Comparison of ENCODE assay signal across 19 cellular contexts in the genomic region with DNA sequence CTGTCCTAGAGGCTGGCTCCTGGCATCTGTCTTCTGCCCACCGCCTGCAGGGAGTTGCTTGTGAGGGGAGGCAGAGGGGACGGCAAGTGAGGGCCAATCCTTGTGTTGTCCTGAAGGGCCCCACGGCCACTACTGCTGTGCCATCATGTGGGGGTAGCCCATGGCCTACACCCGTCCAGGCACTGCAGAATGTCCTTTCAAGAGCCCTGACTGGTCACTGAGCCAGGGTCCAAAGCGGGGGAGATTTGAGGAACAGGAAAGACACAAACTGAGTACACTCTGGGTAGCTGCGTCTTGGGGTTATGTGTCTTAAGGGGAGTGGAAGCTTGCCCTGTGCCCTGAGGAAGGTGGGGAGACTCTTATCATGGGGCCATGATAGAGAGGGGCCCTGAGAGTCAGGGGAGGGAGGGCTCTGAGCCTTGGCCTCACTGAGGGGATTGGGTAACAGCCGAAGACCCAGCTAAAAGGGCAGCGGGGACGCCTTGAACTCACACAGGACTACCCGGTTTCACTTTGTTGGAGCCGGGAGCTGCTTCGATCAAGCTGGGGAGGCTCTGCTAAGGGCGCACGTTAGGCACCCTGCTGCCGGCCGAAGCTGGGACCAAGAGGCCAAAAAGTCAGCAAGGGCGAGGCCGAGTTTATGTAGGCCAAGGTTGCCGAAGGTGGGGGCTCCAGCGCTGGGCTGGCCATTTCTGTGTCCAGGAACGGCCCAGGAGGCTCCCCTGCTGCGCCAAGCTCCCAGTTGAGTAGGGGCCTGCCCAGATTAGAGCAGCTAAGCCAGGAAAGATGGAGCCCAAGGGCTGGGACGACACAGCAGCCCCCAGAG. TPM values are rescaled to one million over a fixed set of nuclear protein-coding genes. Genes with fewer than 3 reads are reported as not detected.
DNase-seq lines count a peak whose midpoint lies in the region; ATAC-seq and TF ChIP-seq lines count a peak whose summit lies in the region.
"Had no signal": no experiment of that assay in that cellular context is flagged by ENCODE, and none has a peak within 500 bp of the region (broad histone marks: within the 10 kb centered on the region; RNA-seq: fewer than 3 reads in every experiment).

No MANE protein-coding gene starts in this region.

- H3K27ac ChIP-seq in Panc1 (ENCODE audit: low read length) (peak overlapping the region; percentile 88), hepatocyte (no peak overlapping the region), skeletal muscle tissue (ENCODE audit: low read depth, low read length) (peak overlapping the region; percentile 38)
- H3K27ac ChIP-seq: coronary artery had no signal

- intact Hi-C loops in Panc1 (cut with micrococcal nuclease; ENCODE audit: unreplicated experiment), result no loop called here

- peak overlapping the region; percentile 67 for H3K4me2 ChIP-seq in hepatocyte

- POLR2A ChIA-PET in Panc1 (lab: Charles Lee), result no interaction called here

- in situ Hi-C loops in Panc1 (cut with HindIII; ENCODE audit: low pct_unique_long_range_greater_than_20kb, low sequenced_read_pairs), result no loop called here

- H3K4me1 ChIP-seq in Panc1 (ENCODE audit: control insufficient read depth, insufficient read depth, low read length), result peaks cover 27% of the 10 kb centered on the region
- H3K4me1 ChIP-seq in hepatocyte (ENCODE audit: insufficient read depth), result peaks cover 3% of the 10 kb centered on the region
- peaks cover 8 to 13% (median 12%) of the 10 kb centered on the region in 3 donors for H3K4me1 ChIP-seq in skeletal muscle tissue (ENCODE audit: control insufficient read depth in 3 of 3, insufficient read depth in 3 of 3, low read length in 3 of 3)

- peak overlapping the region; percentile 75 to 91 (median 81) for H3K9ac ChIP-seq in skeletal muscle tissue (ENCODE audit: low read depth in 1 of 3, low read length in 3 of 3)

- H3K9me2 ChIP-seq in hepatocyte (replicated peaks; ENCODE audit: insufficient read depth), result no peaks in the 10 kb centered on the region

- WGBS in hepatocyte (ENCODE audit: low lambda C conversion rate, missing lambda C conversion rate), result 56% methylated on average over 22 of the region's 23 CpGs

- no peak for TF ChIP-seq CTCF in Panc1 (IDR thresholded peaks at IDR 0.05)
- no peak for TF ChIP-seq CTCF in hepatocyte (IDR thresholded peaks at IDR 0.05; ENCODE audit: poor library complexity)

- CTCF ChIA-PET in Panc1 (lab: Charles Lee), result no interaction called here

- ATAC-seq in Panc1 (no peak), HG02798 (IDR thresholded peaks at IDR 0.05; ENCODE audit: poor library complexity, unreplicated experiment) (no peak)
- ATAC-seq: stimulated activated naive CD8-positive, alpha-beta T cell treated with anti-CD3 and anti-CD28 coated beads, Interleukin-15, Interleukin-2, amounts not matched to agents 100 U/mL and 50 U/mL, for 24 hours had no signal

- no TSS peak for BruUV-seq in Panc1 (replicated peaks; lab: Mats Ljungman, UMichigan)

- H3K4me3 ChIP-seq in H7 (ENCODE audit: insufficient read depth, low read depth, low read length), result peak overlapping the region; percentile 28; the same call in 1 of the 2 replicates
- peak overlapping the region; percentile 52 to 60 for H3K4me3 ChIP-seq in Panc1 (ENCODE audit: low read depth in 2 of 2, low read length in 2 of 2)
- no peak overlapping the region for H3K4me3 ChIP-seq in hepatocyte
- H3K4me3 ChIP-seq in skeletal muscle tissue (ENCODE audit: low read length in 3 of 3), result peak overlapping the region; percentile 66 to 81 (median 67)
- H3K4me3 ChIP-seq: coronary artery had no signal

- H3K9me3 ChIP-seq in Panc1 (ENCODE audit: control insufficient read depth, insufficient read depth, low read depth, low read length) (no peaks in the 10 kb centered on the region), hepatocyte (ENCODE audit: low read depth) (no peaks in the 10 kb centered on the region), skeletal muscle tissue (ENCODE audit: control insufficient read depth in 3 of 3, low read length in 3 of 3) (no peaks in the 10 kb centered on the region)

- no peaks in the 10 kb centered on the region for H3K79me2 ChIP-seq in hepatocyte

- H3K27me3 ChIP-seq in H7 (ENCODE audit: control insufficient read depth, insufficient read depth, low read length) (peaks cover 95% of the 10 kb centered on the region), Panc1 (ENCODE audit: control insufficient read depth, insufficient read depth, low read length) (no peaks in the 10 kb centered on the region), hepatocyte (peaks cover 91% of the 10 kb centered on the region), skeletal muscle tissue (ENCODE audit: control insufficient read depth in 3 of 3, insufficient read depth in 3 of 3, low read length in 3 of 3) (peaks cover 2 to 38% (median 14%) of the 10 kb centered on the region in 3 donors)

- peaks cover 6% of the 10 kb centered on the region for H4K20me1 ChIP-seq in hepatocyte (ENCODE audit: insufficient read depth, poor library complexity, severe bottlenecking)

- no peak overlapping the region for H2AFZ ChIP-seq in hepatocyte

- DNase-seq in H7 (no peak), Panc1 (ENCODE audit: low read depth, low spot score) (no peak), hepatocyte (ENCODE audit: low spot score) (no peak), NCI-H1417 (lab: John Stamatoyannopoulos, UW) (no peak), midbrain (lab: John Stamatoyannopoulos, UW) (no peak)
- DNase-seq in activated CD4-positive, CD25-positive, alpha-beta regulatory T cell (lab: John Stamatoyannopoulos, UW), result no peak
- DNase-seq: activated gamma-delta T cell; aorta; DMS 273 treated with DMSO at 0.1 percent for 48 hours; NCI-H1930; NCI-H524; occipital lobe; stimulated activated naive CD8-positive, alpha-beta T cell treated with anti-CD3 and anti-CD28 coated beads, Interleukin-15, Interleukin-2, amounts not matched to agents 100 U/mL and 50 U/mL, for 24 hours had no signal

- H3K36me3 ChIP-seq in H7 (replicated peaks; ENCODE audit: control insufficient read depth, insufficient read depth, low read length) (no peaks in the 10 kb centered on the region), Panc1 (ENCODE audit: control insufficient read depth, insufficient read depth, low read length) (no peaks in the 10 kb centered on the region; the same call in 1 of the 2 replicates), hepatocyte (replicated peaks; ENCODE audit: insufficient read depth, low read depth) (no peaks in the 10 kb centered on the region), skeletal muscle tissue (ENCODE audit: control insufficient read depth in 3 of 3, insufficient read depth in 3 of 3, low read length in 3 of 3) (peaks cover 0 to 3% (median 3%) of the 10 kb centered on the region in 3 donors)

RNA-seq across cellular contexts. Expression of a gene that starts 1.9 kb away (rescaled TPM):
- total RNA-seq in H7 (2014; rRNA removed; shearing (Covaris generic)), result 6.2 and 6.7 TPM in 2 replicates
- total RNA-seq in Panc1 (2021; ENCODE audit: unreplicated experiment) (91.7 TPM), hepatocyte (not detected in 2 replicates), skeletal muscle tissue (4.2 TPM)
- polyA plus RNA-seq in Panc1 (2012; ENCODE audit: insufficient read length), result 102 TPM
- polyA plus RNA-seq in hepatocyte, result 0.07 and 1.1 TPM in 2 replicates
- total RNA-seq: activated CD8-positive, alpha-beta memory T cell treated with anti-CD3 and anti-CD28 coated beads for 36 hours; epithelial cell of proximal tubule had no signal
- polyA plus RNA-seq: BJ had no signal

RNA-seq across cellular contexts. Expression of a gene that starts 39.2 kb away (rescaled TPM):
- 3.7 and 7.3 TPM in 2 replicates for total RNA-seq in H7 (2014; rRNA removed; shearing (Covaris generic))
- 3.6 TPM for total RNA-seq in Panc1 (2021; ENCODE audit: unreplicated experiment)
- polyA plus RNA-seq in Panc1 (2012; ENCODE audit: insufficient read length), result 10.1 TPM
- total RNA-seq in hepatocyte, result 1.0 and 2.5 TPM in 2 replicates
- polyA plus RNA-seq in hepatocyte, result 2.4 and 2.8 TPM in 2 replicates
- 6.8 TPM for total RNA-seq in skeletal muscle tissue

RNA-seq across cellular contexts. Expression of a gene that starts 48.2 kb away (rescaled TPM):
- 28.4 and 36.0 TPM in 2 replicates for total RNA-seq in H7 (2014; rRNA removed; shearing (Covaris generic))
- total RNA-seq in Panc1 (2021; ENCODE audit: unreplicated experiment) (17.2 TPM), hepatocyte (4.3 and 10.0 TPM in 2 replicates), skeletal muscle tissue (28.7 TPM)
- 39.8 TPM for polyA plus RNA-seq in Panc1 (2012; ENCODE audit: insufficient read length)
- 9.4 and 9.7 TPM in 2 replicates for polyA plus RNA-seq in hepatocyte

Comparison
In these comparisons a context has a peak if more than half of its experiments do, and no peak if none do; other contexts are left out.
1. RNA of a gene that starts 1.9 kb away (total RNA-seq): 91.7 TPM in Panc1 (single experiment); 6.2 to 6.7 TPM in H7, 4.2 TPM in skeletal muscle tissue (single experiment) and not detected in hepatocyte; every median in the first group is over 10 times any median in the second.